In the genomic region with DNA sequence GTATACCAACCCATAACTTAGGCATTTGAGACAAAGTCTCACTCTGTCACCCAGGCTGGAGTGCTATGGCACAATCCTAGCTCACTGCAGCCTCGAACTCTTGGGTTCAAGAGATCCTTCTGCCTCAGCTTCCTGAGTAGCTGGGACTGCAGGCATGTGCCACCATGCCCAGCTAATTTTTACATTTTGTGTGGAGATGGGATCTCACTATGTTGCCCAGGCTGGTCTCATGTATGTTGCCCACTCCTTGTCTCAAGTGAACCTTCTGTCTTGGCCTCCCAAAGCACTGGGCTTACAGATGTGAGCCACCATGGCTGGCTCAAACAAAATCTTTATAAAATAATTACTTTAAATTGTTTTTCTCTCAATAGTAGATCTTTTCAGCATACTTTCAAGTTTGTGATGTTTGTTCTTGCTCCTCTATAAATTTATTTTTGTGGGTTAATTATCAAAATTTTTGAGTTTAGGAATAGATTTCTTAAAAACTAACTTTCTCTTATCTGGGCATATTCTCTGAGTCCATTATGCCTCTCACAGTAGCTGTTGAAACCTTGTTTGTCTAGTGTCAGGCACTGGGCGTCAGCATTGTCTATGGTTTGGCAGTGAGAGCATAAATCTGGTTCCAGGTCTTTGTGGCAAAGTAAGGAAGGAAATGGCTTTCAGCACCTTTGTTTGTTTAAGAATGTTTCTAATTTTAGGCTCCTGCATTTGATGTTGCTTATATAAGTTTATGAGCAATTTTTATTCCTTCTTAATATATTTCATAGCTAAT, we compare ENCODE assay signal across 8 cellular contexts. TPM values are rescaled to one million over a fixed set of nuclear protein-coding genes. Genes with fewer than 3 reads are reported as not detected.
DNase-seq lines count a peak whose midpoint lies in the region; ATAC-seq and TF ChIP-seq lines count a peak whose summit lies in the region.

No MANE protein-coding gene starts in this region.

- peaks cover 10% of the 10 kb centered on the region for H3K4me1 Mint-ChIP-seq in activated T-helper 1 cell treated with anti-CD3 and anti-CD28 coated beads, Interleukin-12 subunit alpha, Interleukin-12 subunit beta, Interleukin-2, Interleukin-4 antibody, amounts not matched to agents 30 ng/mL and 10 ng/mL and 1 ng/mL, durations not matched to agents 14 hours and 24 hours and 36 hours (ENCODE audit: low read depth)

- H3K27ac Mint-ChIP-seq in activated T-helper 1 cell treated with anti-CD3 and anti-CD28 coated beads, Interleukin-12 subunit alpha, Interleukin-12 subunit beta, Interleukin-2, Interleukin-4 antibody, amounts not matched to agents 30 ng/mL and 10 ng/mL and 1 ng/mL, durations not matched to agents 14 hours and 24 hours and 36 hours: no peak overlapping the region

- TF ChIP-seq CTCF in stomach (IDR thresholded peaks at IDR 0.05): peak in 2 of 7 experiments; percentile 15 to 32

- H3K4me1 ChIP-seq in right cardiac atrium (ENCODE audit: control insufficient read depth, insufficient read depth, low read length) (no peaks in the 10 kb centered on the region), stomach (peaks cover 0 to 13% (median 6%) of the 10 kb centered on the region in 4 donors)

- WGBS in right cardiac atrium: 54% methylated on average over 2 of the region's 2 CpGs
- WGBS in stomach, 5 donors: 50 to 65% (median 54%) methylated on average over 2 of the region's 2 CpGs

- no peaks in the 10 kb centered on the region for H3K27me3 ChIP-seq in right cardiac atrium (ENCODE audit: control insufficient read depth, insufficient read depth)
- no peaks in the 10 kb centered on the region for H3K27me3 ChIP-seq in stomach

- ATAC-seq in right cardiac atrium: peak; percentile 72 to 91
- ATAC-seq in HG03025 (IDR thresholded peaks at IDR 0.05; ENCODE audit: low FRiP score, unreplicated experiment): no peak

- H3K36me3 ChIP-seq in stomach: peaks cover 0 to 19% (median 12%) of the 10 kb centered on the region in 4 donors

- intact Hi-C loops in activated T-helper 1 cell treated with anti-CD3 and anti-CD28 coated beads, Interleukin-12 subunit alpha, Interleukin-12 subunit beta, Interleukin-2, Interleukin-4 antibody, amounts not matched to agents 30 ng/mL and 10 ng/mL and 1 ng/mL, durations not matched to agents 14 hours and 24 hours and 36 hours (cut with micrococcal nuclease): no loop called here
- intact Hi-C loops in right cardiac atrium (cut with DNase I): no loop called here
- intact Hi-C loops in stomach (cut with DNase I; ENCODE audit: low total_unique reads): no loop called here

- no peak for TF ChIP-seq POLR2A in stomach (IDR thresholded peaks at IDR 0.05)

- TF ChIP-seq EP300 in Ishikawa (IDR thresholded peaks at IDR 0.05; ENCODE audit: borderline replicate concordance) (no peak), stomach (IDR thresholded peaks at IDR 0.05) (no peak)

- peaks cover 5% of the 10 kb centered on the region for H3K36me3 Mint-ChIP-seq in activated T-helper 1 cell treated with anti-CD3 and anti-CD28 coated beads, Interleukin-12 subunit alpha, Interleukin-12 subunit beta, Interleukin-2, Interleukin-4 antibody, amounts not matched to agents 30 ng/mL and 10 ng/mL and 1 ng/mL, durations not matched to agents 14 hours and 24 hours and 36 hours (ENCODE audit: low read depth)

- no peaks in the 10 kb centered on the region for H3K27me3 Mint-ChIP-seq in activated T-helper 1 cell treated with anti-CD3 and anti-CD28 coated beads, Interleukin-12 subunit alpha, Interleukin-12 subunit beta, Interleukin-2, Interleukin-4 antibody, amounts not matched to agents 30 ng/mL and 10 ng/mL and 1 ng/mL, durations not matched to agents 14 hours and 24 hours and 36 hours (ENCODE audit: insufficient read depth)

- H3K4me3 ChIP-seq in right cardiac atrium (ENCODE audit: low read length): no peak overlapping the region
- H3K4me3 ChIP-seq in stomach: no peak overlapping the region

- no peaks in the 10 kb centered on the region for H3K9me3 Mint-ChIP-seq in activated T-helper 1 cell treated with anti-CD3 and anti-CD28 coated beads, Interleukin-12 subunit alpha, Interleukin-12 subunit beta, Interleukin-2, Interleukin-4 antibody, amounts not matched to agents 30 ng/mL and 10 ng/mL and 1 ng/mL, durations not matched to agents 14 hours and 24 hours and 36 hours

- H3K27ac ChIP-seq in right cardiac atrium (ENCODE audit: low read length) (no peak overlapping the region), stomach (no peak overlapping the region)

- H3K9me3 ChIP-seq in right cardiac atrium (ENCODE audit: control insufficient read depth, low read length) (no peaks in the 10 kb centered on the region), stomach (no peaks in the 10 kb centered on the region)

- TF ChIP-seq RAD21 in Ishikawa (IDR thresholded peaks at IDR 0.05; ENCODE audit: low read depth): peak; percentile 39

- H3K4me3 Mint-ChIP-seq in activated T-helper 1 cell treated with anti-CD3 and anti-CD28 coated beads, Interleukin-12 subunit alpha, Interleukin-12 subunit beta, Interleukin-2, Interleukin-4 antibody, amounts not matched to agents 30 ng/mL and 10 ng/mL and 1 ng/mL, durations not matched to agents 14 hours and 24 hours and 36 hours: no peak overlapping the region

- DNase-seq in NCI-H1417 (lab: John Stamatoyannopoulos, UW) (peak in 2 of 3 experiments; percentile 7 to 55), NCI-H1417 treated with DMSO at 0.1 percent for 48 hours (lab: John Stamatoyannopoulos, UW) (no peak), right cardiac atrium (peak in 1 of 3 donors; percentile 39), stomach (peak; percentile 55), NCI-H2107 (lab: John Stamatoyannopoulos, UW) (no peak)
- DNase-seq in activated T-helper 1 cell treated with anti-CD3 and anti-CD28 coated beads, Interleukin-12 subunit alpha, Interleukin-12 subunit beta, Interleukin-2, Interleukin-4 antibody, amounts not matched to agents 30 ng/mL and 10 ng/mL and 1 ng/mL, durations not matched to agents 14 hours and 24 hours and 36 hours (ENCODE audit: low spot score): peak; percentile 53

TF ChIP-seq in Ishikawa, 13 proteins besides CTCF, POLR2A, EP300 and RAD21:
- TF ChIP-seq TCF12 (IDR thresholded peaks at IDR 0.05; ENCODE audit: low read depth) (no peak), CEBPB (IDR thresholded peaks at IDR 0.05) (no peak), CREB1 (IDR thresholded peaks at IDR 0.05; ENCODE audit: low read depth) (no peak)

RNA-seq across cellular contexts. Expression of a gene that starts 38.7 kb away (rescaled TPM):
- 24.4 TPM in 2 replicates for total RNA-seq in activated T-helper 1 cell treated with anti-CD3 and anti-CD28 coated beads, Interleukin-12 subunit alpha, Interleukin-12 subunit beta, Interleukin-2, Interleukin-4 antibody, amounts not matched to agents 30 ng/mL and 10 ng/mL and 1 ng/mL, durations not matched to agents 14 hours and 24 hours and 36 hours
- total RNA-seq in right cardiac atrium (10 to 100 TPM in 3 of 4 donors, 1 to 10 TPM in 1; 8.5 to 11.9 (median 11.3) TPM), stomach (10 to 100 TPM in 3 of 5 donors, 1 to 10 TPM in 1, under 1 TPM in 1; 0.58 to 27.5 (median 13.2) TPM)
- polyA plus RNA-seq in right cardiac atrium (2.3 TPM), stomach (10 to 100 TPM in 1 of 3 donors, 1 to 10 TPM in 2; 2.0 to 11.5 (median 6.3) TPM)

RNA-seq across cellular contexts. Expression of a gene that starts 38.8 kb away (rescaled TPM):
- total RNA-seq in activated T-helper 1 cell treated with anti-CD3 and anti-CD28 coated beads, Interleukin-12 subunit alpha, Interleukin-12 subunit beta, Interleukin-2, Interleukin-4 antibody, amounts not matched to agents 30 ng/mL and 10 ng/mL and 1 ng/mL, durations not matched to agents 14 hours and 24 hours and 36 hours: 11.3 and 12.2 TPM in 2 replicates
- total RNA-seq in right cardiac atrium: 10 to 100 TPM in 1 of 4 donors, 1 to 10 TPM in 3; 8.7 to 10.2 (median 9.4) TPM
- 2.6 TPM for polyA plus RNA-seq in right cardiac atrium
- total RNA-seq in stomach: 10 to 100 TPM in 1 of 5 donors, 1 to 10 TPM in 3, not detected in 1; 3.6 to 39.7 (median 7.5) TPM
- 1 to 10 TPM; 1.1 to 2.7 (median 1.3) TPM for polyA plus RNA-seq in stomach

Comparison
In these comparisons a context has a peak if more than half of its experiments do, and no peak if none do; other contexts are left out.
1. DNase-seq: peak in NCI-H1417 (2 of 3), activated T-helper 1 cell treated with anti-CD3 and anti-CD28 coated beads, Interleukin-12 subunit alpha, Interleukin-12 subunit beta, Interleukin-2, Interleukin-4 antibody, amounts not matched to agents 30 ng/mL and 10 ng/mL and 1 ng/mL, durations not matched to agents 14 hours and 24 hours and 36 hours (single experiment) and stomach (single experiment); none in NCI-H1417 treated with DMSO at 0.1 percent for 48 hours (single experiment) and NCI-H2107 (single experiment).